22 cellular contexts compared by ENCODE assay signal in the genomic region with DNA sequence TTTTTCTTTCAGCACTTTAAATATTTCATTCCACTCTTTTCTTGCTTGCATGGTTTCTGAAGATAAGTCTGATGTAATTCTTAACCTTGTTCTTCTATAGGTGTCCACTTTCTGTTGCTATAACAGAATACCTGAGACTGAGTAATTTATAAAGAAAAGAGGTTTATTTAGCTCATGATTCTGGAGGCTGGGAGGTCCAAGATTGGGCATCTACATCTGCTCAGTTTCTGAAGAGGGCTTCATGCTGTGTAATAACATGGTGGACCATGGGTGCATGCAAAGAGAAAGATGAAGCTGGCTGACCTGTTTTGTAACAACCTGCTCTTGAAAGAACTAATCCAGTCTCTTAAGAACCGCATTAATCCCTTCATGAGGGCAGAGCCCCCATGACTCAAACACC. TPM values are rescaled to one million over a fixed set of nuclear protein-coding genes. Genes with fewer than 3 reads are reported as not detected.
DNase-seq lines count a peak whose midpoint lies in the region; TF ChIP-seq lines count a peak whose summit lies in the region.
"Had no signal": no experiment of that assay in that cellular context is flagged by ENCODE, and none has a peak within 500 bp of the region (broad histone marks: within the 10 kb centered on the region; RNA-seq: fewer than 3 reads in every experiment).

No MANE protein-coding gene starts in this region.

- peak; percentile 52 for DNase-seq in DMS53 (lab: John Stamatoyannopoulos, UW)
- no peak for DNase-seq in DMS53 treated with DMSO at 0.1 percent for 48 hours (lab: John Stamatoyannopoulos, UW; ENCODE audit: unreplicated experiment)
- DNase-seq in NCI-H82 (lab: John Stamatoyannopoulos, UW) = peak; percentile 23
- no peak for DNase-seq in NCI-H82 treated with DMSO at 0.1 percent for 48 hours (lab: John Stamatoyannopoulos, UW; ENCODE audit: unreplicated experiment)
- peak; percentile 17 for DNase-seq in NCI-H524 treated with DMSO at 0.1 percent for 48 hours (lab: John Stamatoyannopoulos, UW)
- DNase-seq in hepatocyte (ENCODE audit: low spot score) = no peak
- no peak for DNase-seq in progenitor cell of endocrine pancreas (ENCODE audit: low spot score, unreplicated experiment)
- no peak for DNase-seq in activated effector memory CD4-positive, alpha-beta T cell treated with anti-CD3 and anti-CD28 coated beads, Interleukin-2, amount 50 U/mL, for 16 hours
- DNase-seq: AML-193; Caco-2; Calu3; CD4-positive, alpha-beta T cell; CD8-positive, alpha-beta T cell; DMS79 treated with DMSO at 0.1 percent for 48 hours; GF-D8 had no signal

- peak overlapping the region; percentile 12 for H3K27ac ChIP-seq in hepatocyte
- H3K27ac ChIP-seq: 22Rv1; A549; BLaER1 treated with 17β-estradiol and CSF1 and Interleukin-3, amounts not matched to agents 10 nM and 100 nM; C4-2B had no signal

- no peaks in the 10 kb centered on the region for H3K27me3 ChIP-seq in hepatocyte
- H3K27me3 ChIP-seq: BLaER1 treated with 17β-estradiol and CSF1 and Interleukin-3, amounts not matched to agents 10 nM and 100 nM had no signal

- H3K79me2 ChIP-seq in hepatocyte = no peaks in the 10 kb centered on the region

- H3K9me3 Mint-ChIP-seq in progenitor cell of endocrine pancreas (ENCODE audit: low read depth) = no peaks in the 10 kb centered on the region
- H3K9me3 Mint-ChIP-seq: CD4-positive, alpha-beta T cell had no signal

- H2AFZ ChIP-seq in hepatocyte = no peak overlapping the region

- TF ChIP-seq CTCF in hepatocyte (IDR thresholded peaks at IDR 0.05; ENCODE audit: poor library complexity) (no peak), progenitor cell of endocrine pancreas (IDR thresholded peaks at IDR 0.05; ENCODE audit: unreplicated experiment) (no peak)

- H3K36me3 Mint-ChIP-seq in progenitor cell of endocrine pancreas (ENCODE audit: insufficient read depth) = peaks cover 3% of the 10 kb centered on the region
- H3K36me3 Mint-ChIP-seq: CD8-positive, alpha-beta T cell had no signal

- no peak overlapping the region for H3K4me2 ChIP-seq in hepatocyte
- H3K4me2 ChIP-seq: A549; BLaER1 treated with 17β-estradiol and CSF1 and Interleukin-3, amounts not matched to agents 10 nM and 100 nM had no signal

- no peaks in the 10 kb centered on the region for H3K36me3 ChIP-seq in hepatocyte (replicated peaks; ENCODE audit: insufficient read depth, low read depth)

- no peaks in the 10 kb centered on the region for H4K20me1 ChIP-seq in hepatocyte (ENCODE audit: insufficient read depth, poor library complexity, severe bottlenecking)
- H4K20me1 ChIP-seq: BLaER1 treated with 17β-estradiol and CSF1 and Interleukin-3, amounts not matched to agents 10 nM and 100 nM had no signal

- no peak overlapping the region for H3K4me3 Mint-ChIP-seq in progenitor cell of endocrine pancreas (ENCODE audit: low read depth)
- H3K4me3 Mint-ChIP-seq: B cell; CD4-positive, alpha-beta T cell; CD8-positive, alpha-beta T cell had no signal

- H3K27me3 Mint-ChIP-seq in progenitor cell of endocrine pancreas = peaks cover 5% of the 10 kb centered on the region

- no peaks in the 10 kb centered on the region for H3K4me1 Mint-ChIP-seq in progenitor cell of endocrine pancreas (ENCODE audit: low read depth)
- H3K4me1 Mint-ChIP-seq: B cell had no signal

- no peaks in the 10 kb centered on the region for H3K9me3 ChIP-seq in hepatocyte (ENCODE audit: low read depth)
- H3K9me3 ChIP-seq: A549 had no signal

- H3K9me2 ChIP-seq in hepatocyte (replicated peaks; ENCODE audit: insufficient read depth) = no peaks in the 10 kb centered on the region

- WGBS in hepatocyte (ENCODE audit: low lambda C conversion rate, missing lambda C conversion rate) = 89% methylated on average over 1 of the region's 1 CpG

- no peak overlapping the region for H3K4me3 ChIP-seq in hepatocyte
- H3K4me3 ChIP-seq: A549; BLaER1 treated with 17β-estradiol and CSF1 and Interleukin-3, amounts not matched to agents 10 nM and 100 nM had no signal

- H3K4me1 ChIP-seq in hepatocyte (ENCODE audit: insufficient read depth) = peaks cover 3% of the 10 kb centered on the region
- H3K4me1 ChIP-seq: BLaER1 treated with 17β-estradiol and CSF1 and Interleukin-3, amounts not matched to agents 10 nM and 100 nM had no signal

- no peak overlapping the region for H3K27ac Mint-ChIP-seq in progenitor cell of endocrine pancreas
- H3K27ac Mint-ChIP-seq: B cell; CD4-positive, alpha-beta T cell; CD8-positive, alpha-beta T cell had no signal

RNA-seq across cellular contexts. Expression of gene FGF9, which starts 9.8 kb away (rescaled TPM):
- total RNA-seq in hepatocyte (1.7 and 2.0 TPM in 2 replicates), progenitor cell of endocrine pancreas (15.9 and 16.2 TPM in 2 replicates)
- polyA plus RNA-seq in hepatocyte = 1.6 and 2.3 TPM in 2 replicates
- total RNA-seq: A172, Calu3 had no signal
- polyA plus RNA-seq: A549, BJ had no signal

RNA-seq across cellular contexts. Expression of gene MICU2, which starts 57.1 kb away (rescaled TPM):
- total RNA-seq in hepatocyte (78.8 and 95.7 TPM in 2 replicates), progenitor cell of endocrine pancreas (45.3 and 49.4 TPM in 2 replicates)
- 48.1 and 49.0 TPM in 2 replicates for polyA plus RNA-seq in hepatocyte

Comparison
In these comparisons a context has a peak if more than half of its experiments do, and no peak if none do; other contexts are left out.
1. DNase-seq: peak in DMS53 (single experiment), NCI-H82 (single experiment) and NCI-H524 treated with DMSO at 0.1 percent for 48 hours (single experiment); none in DMS53 treated with DMSO at 0.1 percent for 48 hours (single experiment), NCI-H82 treated with DMSO at 0.1 percent for 48 hours (single experiment), hepatocyte (single experiment), progenitor cell of endocrine pancreas (single experiment) and activated effector memory CD4-positive, alpha-beta T cell treated with anti-CD3 and anti-CD28 coated beads, Interleukin-2, amount 50 U/mL, for 16 hours (single experiment).